37 cellular contexts compared by ENCODE assay signal in genomic region chr1:886760-887159, GRCh38. TPM values are rescaled to one million over a fixed set of nuclear protein-coding genes. Genes with fewer than 3 reads are reported as not detected.
"Had no signal": no experiment of that assay in that cellular context is flagged by ENCODE, and none has a peak within 500 bp of the region (broad histone marks: within the 10 kb centered on the region; RNA-seq: fewer than 3 reads in every experiment).

No MANE protein-coding gene starts in this region.

- DNase-seq: activated effector memory CD4-positive, alpha-beta T cell treated with anti-CD3 and anti-CD28 coated beads, Interleukin-2, amount 50 U/mL, for 16 hours; activated effector memory CD4-positive, alpha-beta T cell treated with Interleukin-2 at 50 U/mL for 16 hours; activated gamma-delta T cell treated with Interleukin-2 at 50 U/mL for 16 hours; activated naive CD4-positive, alpha-beta T cell; activated naive CD4-positive, alpha-beta T cell treated with anti-CD3 and anti-CD28 coated beads for 36 hours; activated naive CD4-positive, alpha-beta T cell treated with anti-CD3 and anti-CD28 coated beads, Interleukin-2, amount 10 ng/mL, durations not matched to agents 7 days and 5 days; activated naive CD4-positive, alpha-beta T cell treated with anti-CD3 and anti-CD28 coated beads, Interleukin-2, amount 50 U/mL, for 16 hours; activated naive CD4-positive, alpha-beta T cell treated with Interleukin-2 at 50 U/mL for 16 hours; activated naive CD8-positive, alpha-beta T cell treated with anti-CD3 and anti-CD28 coated beads for 36 hours; activated naive CD8-positive, alpha-beta T cell treated with anti-CD3 and anti-CD28 coated beads, Interleukin-2, amount 10 ng/mL, durations not matched to agents 7 days and 5 days; activated naive CD8-positive, alpha-beta T cell treated with anti-CD3 and anti-CD28 coated beads, Interleukin-2, amount 50 U/mL, for 24 hours; activated T-cell treated with anti-CD3 and anti-CD28 coated beads, Interleukin-2, amount 50 U/mL, for 1 hour; activated T-cell treated with anti-CD3 and anti-CD28 coated beads, Interleukin-2, amount 50 U/mL, for 24 hours; activated T-cell treated with anti-CD3 and anti-CD28 coated beads, Interleukin-2, amount 50 U/mL, for 4 hours; activated T-cell treated with anti-CD3 and anti-CD28 coated beads, Interleukin-2, amount 50 U/mL, for 48 hours; activated T-cell treated with anti-CD3 and anti-CD28 coated beads, Interleukin-2, amount 50 U/mL, for 72 hours; adrenal gland; amniotic stem cell; amygdala; anterior cingulate cortex; aorta; body of pancreas; brain microvascular endothelial cell; caudate nucleus; central memory CD4-positive, alpha-beta T cell; cerebellar nuclear complex had no signal

- H3K4me3 ChIP-seq: adrenal gland, ascending aorta, body of pancreas, breast epithelium, cardiac muscle cell had no signal

- H3K4me1 ChIP-seq: adrenal gland, ascending aorta, body of pancreas, breast epithelium had no signal

- H3K9me3 ChIP-seq: adrenal gland, ascending aorta, body of pancreas, breast epithelium had no signal

- H3K36me3 ChIP-seq: adrenal gland, ascending aorta, brain microvascular endothelial cell, breast epithelium, cardiac muscle cell had no signal

- H3K36me3 Mint-ChIP-seq: activated naive CD4-positive, alpha-beta T cell treated with anti-CD3 and anti-CD28 coated beads, Interleukin-2, amount 10 ng/mL, durations not matched to agents 7 days and 5 days; activated naive CD4-positive, alpha-beta T cell treated with anti-CD3 and anti-CD28 coated beads, Interleukin-2, amount 50 U/mL, for 24 hours; activated naive CD8-positive, alpha-beta T cell; activated naive CD8-positive, alpha-beta T cell treated with anti-CD3 and anti-CD28 coated beads for 36 hours; activated naive CD8-positive, alpha-beta T cell treated with anti-CD3 and anti-CD28 coated beads, Interleukin-2, amount 10 ng/mL, durations not matched to agents 7 days and 5 days; brain had no signal

- H3K4me3 Mint-ChIP-seq: activated naive CD4-positive, alpha-beta T cell treated with anti-CD3 and anti-CD28 coated beads for 36 hours; activated naive CD4-positive, alpha-beta T cell treated with anti-CD3 and anti-CD28 coated beads, Interleukin-2, amount 10 ng/mL, durations not matched to agents 7 days and 5 days; activated naive CD4-positive, alpha-beta T cell treated with anti-CD3 and anti-CD28 coated beads, Interleukin-2, amount 50 U/mL, for 24 hours; activated naive CD8-positive, alpha-beta T cell; activated naive CD8-positive, alpha-beta T cell treated with anti-CD3 and anti-CD28 coated beads for 36 hours; activated naive CD8-positive, alpha-beta T cell treated with anti-CD3 and anti-CD28 coated beads, Interleukin-2, amount 10 ng/mL, durations not matched to agents 7 days and 5 days; activated naive CD8-positive, alpha-beta T cell treated with anti-CD3 and anti-CD28 coated beads, Interleukin-2, amount 50 U/mL, for 24 hours; activated T-cell treated with anti-CD3 and anti-CD28 coated beads, Interleukin-2, amount 50 U/mL, for 24 hours; activated T-cell treated with anti-CD3 and anti-CD28 coated beads, Interleukin-2, amount 50 U/mL, for 4 hours; activated T-cell treated with anti-CD3 and anti-CD28 coated beads, Interleukin-2, amount 50 U/mL, for 72 hours; activated T-helper 1 cell treated with anti-CD3 and anti-CD28 coated beads, Interleukin-12 subunit alpha, Interleukin-12 subunit beta, Interleukin-2, Interleukin-4 antibody, amounts not matched to agents 30 ng/mL and 10 ng/mL and 1 ng/mL, durations not matched to agents 14 hours and 24 hours and 36 hours; activated T-helper 17 cell treated with anti-CD3 and anti-CD28 coated beads, Interleukin-2, amount 50 U/mL, for 72 hours; brain; central memory CD8-positive, alpha-beta T cell had no signal

- H3K27me3 ChIP-seq: ascending aorta, body of pancreas, breast epithelium had no signal

- H3K27ac ChIP-seq: adrenal gland, ascending aorta, body of pancreas, brain microvascular endothelial cell, breast epithelium, cardiac muscle cell had no signal

- H3K9me3 Mint-ChIP-seq: activated naive CD4-positive, alpha-beta T cell treated with anti-CD3 and anti-CD28 coated beads for 36 hours; activated naive CD4-positive, alpha-beta T cell treated with anti-CD3 and anti-CD28 coated beads, Interleukin-2, amount 10 ng/mL, durations not matched to agents 7 days and 5 days; activated naive CD4-positive, alpha-beta T cell treated with anti-CD3 and anti-CD28 coated beads, Interleukin-2, amount 50 U/mL, for 24 hours; activated naive CD4-positive, alpha-beta T cell treated with anti-CD3 and anti-CD28 coated beads, Interleukin-2, amount 50 U/mL, for 72 hours; activated naive CD8-positive, alpha-beta T cell treated with anti-CD3 and anti-CD28 coated beads for 36 hours; activated naive CD8-positive, alpha-beta T cell treated with anti-CD3 and anti-CD28 coated beads, Interleukin-2, amount 10 ng/mL, durations not matched to agents 7 days and 5 days; activated naive CD8-positive, alpha-beta T cell treated with anti-CD3 and anti-CD28 coated beads, Interleukin-2, amount 50 U/mL, for 24 hours; activated T-cell treated with anti-CD3 and anti-CD28 coated beads, Interleukin-2, amount 50 U/mL, for 24 hours; activated T-cell treated with anti-CD3 and anti-CD28 coated beads, Interleukin-2, amount 50 U/mL, for 4 hours; activated T-cell treated with anti-CD3 and anti-CD28 coated beads, Interleukin-2, amount 50 U/mL, for 72 hours; activated T-helper 1 cell treated with anti-CD3 and anti-CD28 coated beads, Interleukin-12 subunit alpha, Interleukin-12 subunit beta, Interleukin-2, Interleukin-4 antibody, amounts not matched to agents 30 ng/mL and 10 ng/mL and 1 ng/mL, durations not matched to agents 14 hours and 24 hours and 36 hours; activated T-helper 17 cell treated with anti-CD3 and anti-CD28 coated beads, Interleukin-2, amount 50 U/mL, for 72 hours; activated T-helper 2 cell treated with anti-CD3 and anti-CD28 coated beads, Interferon-gamma antibody, Interleukin-2, Interleukin-4, amounts not matched to agents 10 μg/mL and 5 μg/mL and 100 μg/mL, durations not matched to agents 14 hours and 24 hours and 36 hours; central memory CD8-positive, alpha-beta T cell had no signal

- ATAC-seq: activated naive CD4-positive, alpha-beta T cell treated with anti-CD3 and anti-CD28 coated beads, Interleukin-2, amount 50 U/mL, for 72 hours; activated naive CD8-positive, alpha-beta T cell treated with anti-CD3 and anti-CD28 coated beads, Interleukin-2, amount 50 U/mL, for 24 hours; activated T-cell treated with anti-CD3 and anti-CD28 coated beads, Interleukin-2, amount 50 U/mL, for 4 hours; activated T-cell treated with anti-CD3 and anti-CD28 coated beads, Interleukin-2, amount 50 U/mL, for 72 hours; activated T-helper 17 cell treated with anti-CD3 and anti-CD28 coated beads, Interleukin-2, amount 50 U/mL, for 72 hours; body of pancreas had no signal

- H3K4me1 Mint-ChIP-seq: activated naive CD4-positive, alpha-beta T cell treated with anti-CD3 and anti-CD28 coated beads, Interleukin-2, amount 10 ng/mL, durations not matched to agents 7 days and 5 days; activated naive CD4-positive, alpha-beta T cell treated with anti-CD3 and anti-CD28 coated beads, Interleukin-2, amount 50 U/mL, for 24 hours; activated T-helper 17 cell treated with anti-CD3 and anti-CD28 coated beads, Interleukin-2, amount 50 U/mL, for 72 hours; brain; central memory CD8-positive, alpha-beta T cell had no signal

- H3K27ac Mint-ChIP-seq: activated naive CD4-positive, alpha-beta T cell treated with anti-CD3 and anti-CD28 coated beads for 36 hours; activated naive CD4-positive, alpha-beta T cell treated with anti-CD3 and anti-CD28 coated beads, Interleukin-2, amount 10 ng/mL, durations not matched to agents 7 days and 5 days; activated naive CD4-positive, alpha-beta T cell treated with anti-CD3 and anti-CD28 coated beads, Interleukin-2, amount 50 U/mL, for 24 hours; activated naive CD4-positive, alpha-beta T cell treated with anti-CD3 and anti-CD28 coated beads, Interleukin-2, amount 50 U/mL, for 72 hours; activated naive CD8-positive, alpha-beta T cell; activated naive CD8-positive, alpha-beta T cell treated with anti-CD3 and anti-CD28 coated beads for 36 hours; activated naive CD8-positive, alpha-beta T cell treated with anti-CD3 and anti-CD28 coated beads, Interleukin-2, amount 10 ng/mL, durations not matched to agents 7 days and 5 days; activated naive CD8-positive, alpha-beta T cell treated with anti-CD3 and anti-CD28 coated beads, Interleukin-2, amount 50 U/mL, for 24 hours; activated T-cell treated with anti-CD3 and anti-CD28 coated beads, Interleukin-2, amount 50 U/mL, for 24 hours; activated T-cell treated with anti-CD3 and anti-CD28 coated beads, Interleukin-2, amount 50 U/mL, for 72 hours; activated T-helper 1 cell treated with anti-CD3 and anti-CD28 coated beads, Interleukin-12 subunit alpha, Interleukin-12 subunit beta, Interleukin-2, Interleukin-4 antibody, amounts not matched to agents 30 ng/mL and 10 ng/mL and 1 ng/mL, durations not matched to agents 14 hours and 24 hours and 36 hours; activated T-helper 17 cell treated with anti-CD3 and anti-CD28 coated beads, Interleukin-2, amount 50 U/mL, for 72 hours; activated T-helper 2 cell treated with anti-CD3 and anti-CD28 coated beads, Interferon-gamma antibody, Interleukin-2, Interleukin-4, amounts not matched to agents 10 μg/mL and 5 μg/mL and 100 μg/mL, durations not matched to agents 14 hours and 24 hours and 36 hours; brain had no signal

RNA-seq across cellular contexts. Expression of gene SAMD11, which starts 37.0 kb away (rescaled TPM):
- total RNA-seq: activated naive CD4-positive, alpha-beta T cell treated with anti-CD3 and anti-CD28 coated beads for 36 hours; activated naive CD4-positive, alpha-beta T cell treated with anti-CD3 and anti-CD28 coated beads, Interleukin-2, amount 50 U/mL, for 72 hours; activated naive CD8-positive, alpha-beta T cell treated with anti-CD3 and anti-CD28 coated beads for 36 hours; activated T-cell treated with anti-CD3 and anti-CD28 coated beads, Interleukin-2, amount 50 U/mL, for 4 hours; activated T-helper 1 cell treated with anti-CD3 and anti-CD28 coated beads, Interleukin-12 subunit alpha, Interleukin-12 subunit beta, Interleukin-2, Interleukin-4 antibody, amounts not matched to agents 30 ng/mL and 10 ng/mL and 1 ng/mL, durations not matched to agents 14 hours and 24 hours and 36 hours; activated T-helper 17 cell treated with anti-CD3 and anti-CD28 coated beads, Interleukin-2, amount 50 U/mL, for 72 hours; activated T-helper 2 cell treated with anti-CD3 and anti-CD28 coated beads, Interferon-gamma antibody, Interleukin-2, Interleukin-4, amounts not matched to agents 10 μg/mL and 5 μg/mL and 100 μg/mL, durations not matched to agents 14 hours and 24 hours and 36 hours had no signal
